22 cellular contexts compared by ENCODE assay signal in the genomic region with DNA sequence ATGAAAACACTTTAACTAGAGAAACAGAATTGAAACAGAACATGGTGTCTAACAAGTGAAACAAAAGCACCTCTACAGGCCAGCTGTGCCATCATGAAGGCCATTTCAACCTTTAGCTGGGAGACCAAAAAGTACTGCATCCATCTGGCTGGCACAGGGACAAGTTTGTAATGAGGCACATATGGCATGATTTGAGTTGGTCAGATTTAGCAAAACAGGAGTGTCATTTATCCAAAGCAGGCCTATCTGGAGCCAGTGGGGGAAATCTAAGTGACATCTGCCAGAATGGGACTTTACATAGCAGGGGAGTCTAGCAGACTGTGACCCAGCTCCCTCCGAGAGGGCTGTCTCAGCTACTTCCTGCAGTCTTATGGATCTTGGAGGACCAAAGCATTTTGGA. TPM values are rescaled to one million over a fixed set of nuclear protein-coding genes. Genes with fewer than 3 reads are reported as not detected.
A peak's percentile ranks its signal among the peaks of the same experiment; 100 is the strongest.
DNase-seq lines count a peak whose midpoint lies in the region; ATAC-seq, FAIRE-seq and TF ChIP-seq lines count a peak whose summit lies in the region.
"Had no signal": no experiment of that assay in that cellular context is flagged by ENCODE, and none has a peak within 500 bp of the region (broad histone marks: within the 10 kb centered on the region; RNA-seq: fewer than 3 reads in every experiment).

No MANE protein-coding gene starts in this region.

- no peaks in the 10 kb centered on the region for H3K9me2 ChIP-seq in PC-9 (ENCODE audit: insufficient read depth)
- H3K9me2 ChIP-seq in MM.1S (replicated peaks; ENCODE audit: insufficient read depth, low read length), result no peaks in the 10 kb centered on the region

- POLR2A ChIA-PET in HepG2 (lab: Yijun Ruan, JAX), result interaction anchor here (1.4 to 6.4 kb wide), 4 partner anchors 13 to 235 kb away, joined by 4 to 55 read pairs (median 18); no protein-coding TSS in a partner anchor
- POLR2A ChIA-PET in PC-9 (lab: Charles Lee; ENCODE audit: unreplicated experiment), result interaction anchor here (0.7 to 0.9 kb wide), 2 partner anchors 242 to 386 kb away, joined by 3 to 11 read pairs; no protein-coding TSS in a partner anchor

- 100% methylated on average over 1 of the region's 1 CpG for WGBS in HepG2 (ENCODE audit: low lambda C conversion rate)
- WGBS in right lobe of liver (ENCODE audit: insufficient coverage, low coverage, low lambda C conversion rate, missing lambda C conversion rate), result 90% methylated on average over 1 of the region's 1 CpG

- no peak for TF ChIP-seq EP300 in HepG2 (IDR thresholded peaks at IDR 0.05; ENCODE audit: low read depth in 2 of 2, low read length in 2 of 2)
- no peak for TF ChIP-seq EP300 in HepG2 (CRISPR knock-in tag; IDR thresholded peaks at IDR 0.05; ENCODE audit: borderline replicate concordance)

- CTCF ChIA-PET in HepG2 (lab: Yijun Ruan, JAX; ENCODE audit: low intra/inter-chr PET ratio, low total read pairs), result no interaction called here
- CTCF ChIA-PET in PC-9 (lab: Charles Lee), result interaction anchor here (0.6 to 1.9 kb wide), 2 partner anchors 10 to 198 kb away, joined by 4 to 6 read pairs; no protein-coding TSS in a partner anchor

- intact Hi-C loops in HepG2 (cut with micrococcal nuclease; ENCODE audit: unreplicated experiment) (no loop called here), right lobe of liver (cut with DNase I) (no loop called here), PC-9 (cut with micrococcal nuclease; ENCODE audit: unreplicated experiment) (loop anchor here (5.0 kb wide), 3 partner anchors 90 to 380 kb away; a partner anchor contains a TSS), ascending aorta (cut with DNase I) (no loop called here)

- H3K9me3 ChIP-seq in HepG2 (ENCODE audit: low read length), result no peaks in the 10 kb centered on the region
- H3K9me3 ChIP-seq in right lobe of liver, result no peaks in the 10 kb centered on the region
- peaks cover 15% of the 10 kb centered on the region; the same call in 1 of the 2 replicates for H3K9me3 ChIP-seq in PC-9 (ENCODE audit: insufficient read depth, low read depth)
- H3K9me3 ChIP-seq in ascending aorta, result no peaks in the 10 kb centered on the region
- H3K9me3 ChIP-seq in MM.1S (replicated peaks; ENCODE audit: insufficient read depth, low read length), result no peaks in the 10 kb centered on the region
- H3K9me3 ChIP-seq: gastroesophageal sphincter had no signal

- no peak for TF ChIP-seq CTCF in HepG2 (CRISPR knock-in tag; IDR thresholded peaks at IDR 0.05)
- TF ChIP-seq CTCF in right lobe of liver (IDR thresholded peaks at IDR 0.05), result no peak
- no peak for TF ChIP-seq CTCF in PC-9 (conservative IDR thresholded peaks at IDR 0.05)
- no peak for TF ChIP-seq CTCF in fibroblast of the aortic adventitia (IDR thresholded peaks at IDR 0.05; ENCODE audit: insufficient read depth, low read length)
- no peak for TF ChIP-seq CTCF in ascending aorta (IDR thresholded peaks at IDR 0.05)
- TF ChIP-seq CTCF in MM.1S (IDR thresholded peaks at IDR 0.05; ENCODE audit: low read length), result no peak

- H3K4me1 ChIP-seq in HepG2 (ENCODE audit: insufficient read depth, low read length), result peaks cover 29% of the 10 kb centered on the region
- no peaks in the 10 kb centered on the region for H3K4me1 ChIP-seq in right lobe of liver
- H3K4me1 ChIP-seq in PC-9 (replicated peaks; ENCODE audit: insufficient read depth), result peaks cover 48% of the 10 kb centered on the region
- H3K4me1 ChIP-seq in ascending aorta, result no peaks in the 10 kb centered on the region
- no peaks in the 10 kb centered on the region for H3K4me1 ChIP-seq in MM.1S (ENCODE audit: low read length)
- H3K4me1 ChIP-seq: gastroesophageal sphincter had no signal

- in situ Hi-C loops in HepG2 (cut with HindIII; ENCODE audit: extremely low pct_ligation_motif_present, low pct_unique_long_range_greater_than_20kb), result loop anchor here (10.0 kb wide), 1 partner anchor 392 kb away; no protein-coding TSS in a partner anchor

- H3K36me3 ChIP-seq in HepG2 (replicated peaks in 1 of 2; ENCODE audit: control insufficient read depth in 1 of 2, insufficient read depth in 2 of 2, low read length in 2 of 2) (no peaks in the 10 kb centered on the region), right lobe of liver (no peaks in the 10 kb centered on the region), PC-9 (ENCODE audit: low read depth) (no peaks in the 10 kb centered on the region; the same call in 1 of the 2 replicates), ascending aorta (no peaks in the 10 kb centered on the region), MM.1S (replicated peaks; ENCODE audit: insufficient read depth, low read length) (no peaks in the 10 kb centered on the region)

- no peaks in the 10 kb centered on the region for H3K27me3 ChIP-seq in HepG2 (ENCODE audit: control insufficient read depth in 1 of 2, insufficient read depth in 2 of 2, low read length in 2 of 2)
- H3K27me3 ChIP-seq in right lobe of liver, result no peaks in the 10 kb centered on the region
- H3K27me3 ChIP-seq in PC-9 (ENCODE audit: insufficient read depth, low read depth), result no peaks in the 10 kb centered on the region
- H3K27me3 ChIP-seq in ascending aorta, result no peaks in the 10 kb centered on the region
- no peaks in the 10 kb centered on the region for H3K27me3 ChIP-seq in MM.1S (replicated peaks; ENCODE audit: insufficient read depth, low read length)
- H3K27me3 ChIP-seq: BLaER1, gastroesophageal sphincter had no signal

- H3K9ac ChIP-seq in HepG2 (ENCODE audit: insufficient read depth, low read depth, low read length) (no peak overlapping the region), MM.1S (ENCODE audit: low read length) (no peak overlapping the region)
- H3K9ac ChIP-seq: BLaER1 had no signal

- H3K4me3 ChIP-seq in HepG2 (replicated peaks in 1 of 3; ENCODE audit: insufficient read depth in 1 of 3, low read depth in 2 of 3, low read length in 3 of 3), result no peak overlapping the region
- H3K4me3 ChIP-seq in right lobe of liver, result no peak overlapping the region
- no peak overlapping the region for H3K4me3 ChIP-seq in PC-9
- no peak overlapping the region for H3K4me3 ChIP-seq in fibroblast of the aortic adventitia (ENCODE audit: low read depth, low read length)
- no peak overlapping the region for H3K4me3 ChIP-seq in ascending aorta
- no peak overlapping the region for H3K4me3 ChIP-seq in MM.1S (ENCODE audit: low read length)
- H3K4me3 ChIP-seq: BLaER1, gastroesophageal sphincter had no signal

- ATAC-seq in HepG2, result peak; percentile 15
- no peak for ATAC-seq in right lobe of liver
- ATAC-seq: activated naive CD8-positive, alpha-beta T cell treated with anti-CD3 and anti-CD28 coated beads, Interleukin-2, amount 50 U/mL, for 24 hours; gastroesophageal sphincter; naive thymus-derived CD4-positive, alpha-beta T cell had no signal

- no peak for TF ChIP-seq POLR2A in HepG2 (IDR thresholded peaks at IDR 0.05; ENCODE audit: insufficient read depth in 1 of 2, low read depth in 2 of 2, low read length in 2 of 2)
- no peak for TF ChIP-seq POLR2A in right lobe of liver (IDR thresholded peaks at IDR 0.05)

- TF ChIP-seq RAD21 in HepG2 (CRISPR knock-in tag; IDR thresholded peaks at IDR 0.05), result no peak

- BruUV-seq in HepG2 (replicated peaks; lab: Mats Ljungman, UMichigan) (no TSS peak), PC-9 (replicated peaks; lab: Mats Ljungman, UMichigan) (no TSS peak)

- H3K79me2 ChIP-seq in HepG2 (ENCODE audit: insufficient read depth, low read length) (no peaks in the 10 kb centered on the region), PC-9 (ENCODE audit: low read depth) (no peaks in the 10 kb centered on the region), MM.1S (ENCODE audit: low read length) (no peaks in the 10 kb centered on the region)

- H2AFZ ChIP-seq in HepG2 (ENCODE audit: low read length), result no peak overlapping the region
- no peak overlapping the region for H2AFZ ChIP-seq in PC-9
- no peak overlapping the region for H2AFZ ChIP-seq in MM.1S (ENCODE audit: low read length)

- FAIRE-seq in HepG2 (lab: Jason Lieb, UNC), result no peak
- FAIRE-seq: H1 had no signal

- H3F3A ChIP-seq in PC-9 (ENCODE audit: insufficient read depth, low read depth) (peaks cover 33% of the 10 kb centered on the region), MM.1S (ENCODE audit: insufficient read depth, low read length) (no peaks in the 10 kb centered on the region)

- H3K27ac ChIP-seq in HepG2 (ENCODE audit: extremely low read length, insufficient read depth, low read length) (peak overlapping the region; percentile 73), right lobe of liver (no peak overlapping the region), PC-9 (peak overlapping the region; percentile 72), ascending aorta (no peak overlapping the region), MM.1S (ENCODE audit: low read length) (no peak overlapping the region)
- H3K27ac ChIP-seq: BLaER1, gastroesophageal sphincter, HL-60, VCaP had no signal

- DNase-seq in HepG2 (ENCODE audit: low spot score), result no peak
- no peak for DNase-seq in right lobe of liver
- peak in 1 of 2 experiments; percentile 19 for DNase-seq in PC-9
- DNase-seq in fibroblast of the aortic adventitia (ENCODE audit: low read depth), result peak; percentile 42
- no peak for DNase-seq in AML-193 (lab: John Stamatoyannopoulos, UW)
- no peak for DNase-seq in ascending aorta (ENCODE audit: low spot score in 2 of 2)
- no peak for DNase-seq in NCI-H2107 treated with DMSO at 0.1 percent for 48 hours (lab: John Stamatoyannopoulos, UW; ENCODE audit: unreplicated experiment)
- no peak for DNase-seq in MM.1S
- DNase-seq: activated CD8-positive, alpha-beta memory T cell treated with anti-CD3 and anti-CD28 coated beads, Interleukin-2, amount 50 U/mL, for 48 hours; activated effector memory CD4-positive, alpha-beta T cell treated with Interleukin-2 at 50 U/mL for 16 hours; activated naive CD8-positive, alpha-beta T cell treated with anti-CD3 and anti-CD28 coated beads, Interleukin-2, amount 50 U/mL, for 24 hours; cortex of kidney; GDM1; kidney glomerular epithelial cell; mammary epithelial cell; naive thymus-derived CD4-positive, alpha-beta T cell; SIG-M5 had no signal

- H4K20me1 ChIP-seq in HepG2 (ENCODE audit: insufficient read depth, low read length), result no peaks in the 10 kb centered on the region
- no peaks in the 10 kb centered on the region for H4K20me1 ChIP-seq in PC-9 (ENCODE audit: insufficient read depth)
- no peaks in the 10 kb centered on the region for H4K20me1 ChIP-seq in MM.1S (ENCODE audit: insufficient read depth, low read length)
- H4K20me1 ChIP-seq: BLaER1 had no signal

- peak overlapping the region; percentile 26; the same call in 1 of the 2 replicates for H3K4me2 ChIP-seq in HepG2 (ENCODE audit: low read depth, low read length)
- H3K4me2 ChIP-seq in PC-9, result peak overlapping the region; percentile 64
- H3K4me2 ChIP-seq in MM.1S (ENCODE audit: low read depth, low read length), result no peak overlapping the region
- H3K4me2 ChIP-seq: BLaER1 had no signal

RNA-seq across cellular contexts. Expression of a gene that starts 51.9 kb away (rescaled TPM):
- 63.3 and 93.0 TPM in 2 replicates for total RNA-seq in HepG2 (2016; rRNA removed; fragmentation: Illumina TruSeq; extraction: Trizol)
- total RNA-seq in HepG2 (2016; cell fraction: cytosol; rRNA removed; fragmentation: Illumina TruSeq; extraction: Trizol; ENCODE audit: low read depth), result 15.2 and 18.1 TPM in 2 replicates
- total RNA-seq in HepG2 (2016; cell fraction: insoluble cytoplasmic fraction; rRNA removed; fragmentation: Illumina TruSeq; extraction: Trizol), result 58.6 and 87.6 TPM in 2 replicates
- total RNA-seq in HepG2 (2016; cell fraction: membrane; rRNA removed; fragmentation: Illumina TruSeq; extraction: Trizol), result 18.9 and 24.0 TPM in 2 replicates
- total RNA-seq in HepG2 (2016; cell fraction: nucleus; rRNA removed; fragmentation: Illumina TruSeq; extraction: Trizol), result 67.1 and 71.3 TPM in 2 replicates
- polyA plus RNA-seq in HepG2 (2011; rRNA removed), result 10.3 and 11.4 TPM in 2 replicates
- 3.6 and 4.4 TPM in 2 replicates for polyA plus RNA-seq in HepG2 (2011; cell fraction: cytosol; rRNA removed)
- polyA plus RNA-seq in HepG2 (2011; cell fraction: nucleus; rRNA removed), result 9.6 and 9.7 TPM in 2 replicates
- 29.5 and 35.0 TPM in 2 replicates for polyA plus RNA-seq in HepG2 (2012)
- polyA plus RNA-seq in HepG2 (2016; cell fraction: cytosol; fragmentation: Illumina TruSeq; extraction: Trizol; ENCODE audit: low read depth), result 5.3 and 7.3 TPM in 2 replicates
- polyA plus RNA-seq in HepG2 (2016; cell fraction: insoluble cytoplasmic fraction; fragmentation: Illumina TruSeq; extraction: Trizol; ENCODE audit: low read depth), result 77.2 and 80.1 TPM in 2 replicates
- 7.6 and 11.1 TPM in 2 replicates for polyA plus RNA-seq in HepG2 (2016; cell fraction: membrane; fragmentation: Illumina TruSeq; extraction: Trizol; ENCODE audit: low read depth)
- polyA plus RNA-seq in HepG2 (2016; cell fraction: nucleus; fragmentation: Illumina TruSeq; extraction: Trizol; ENCODE audit: insufficient read depth, low read depth), result 95.2 and 98.9 TPM in 2 replicates
- polyA minus RNA-seq in HepG2 (2011; rRNA and poly(A)+ RNA removed; ENCODE audit: low replicate concordance), result 7.4 and 19.1 TPM in 2 replicates
- 6.9 and 12.9 TPM in 2 replicates for polyA minus RNA-seq in HepG2 (2011; cell fraction: cytosol; rRNA and poly(A)+ RNA removed)
- polyA minus RNA-seq in HepG2 (2011; cell fraction: nucleus; rRNA and poly(A)+ RNA removed), result 29.0 and 36.4 TPM in 2 replicates
- total RNA-seq in right lobe of liver, result 10 to 100 TPM; 15.0 to 27.0 (median 22.2) TPM
- total RNA-seq in PC-9 (2021), result 85.7 and 93.4 TPM in 2 replicates
- 39.0 and 40.2 TPM in 2 replicates for total RNA-seq in fibroblast of the aortic adventitia (ENCODE audit: low replicate concordance)
- total RNA-seq in ascending aorta, result 27.1 TPM

Comparison
In these comparisons a context has a peak if more than half of its experiments do, and no peak if none do; other contexts are left out.
1. H3K27ac ChIP-seq: peak in HepG2 (single experiment) and PC-9 (single experiment); none in right lobe of liver (0 of 3), ascending aorta (0 of 2) and MM.1S (single experiment).